In the genomic region with DNA sequence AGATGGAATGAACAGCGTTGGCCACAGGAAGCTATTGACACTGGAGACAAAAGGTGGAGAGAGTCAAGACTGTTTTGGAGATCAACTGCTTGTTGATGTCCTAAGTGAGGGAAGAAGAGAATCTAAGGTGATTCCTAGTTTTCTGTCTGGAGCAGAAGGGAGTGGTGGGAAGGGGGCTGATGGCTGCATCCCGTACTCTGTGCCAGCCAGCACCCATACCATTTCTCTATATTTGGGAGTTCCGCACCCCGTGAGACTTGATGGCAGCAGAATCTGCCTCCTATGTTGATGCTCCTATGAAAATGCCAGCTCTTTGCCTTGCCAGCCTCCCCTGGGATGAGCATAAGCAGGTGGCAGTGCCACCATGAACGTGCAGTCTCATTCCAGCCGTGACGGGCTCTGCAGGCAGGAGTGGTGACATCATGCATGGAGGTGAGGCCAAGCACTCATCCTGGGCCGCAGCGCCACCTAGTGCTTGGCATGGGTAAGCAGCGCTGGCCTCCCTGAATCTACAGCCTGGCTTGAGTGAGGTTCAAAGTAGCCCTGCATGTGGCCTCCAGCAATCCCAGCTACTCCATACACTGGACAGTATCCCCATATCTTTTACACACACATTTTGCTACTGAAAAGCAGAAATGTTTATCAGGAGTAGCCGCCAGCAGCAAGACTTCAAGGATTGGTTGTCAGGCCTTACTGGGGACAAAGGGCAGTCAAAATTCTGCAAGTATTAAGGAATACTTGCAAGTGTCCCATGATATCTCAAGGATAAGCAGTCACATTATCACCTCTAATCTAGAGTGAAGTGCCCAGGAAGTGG, we compare ENCODE assay signal across 8 cellular contexts.
A peak's percentile ranks its signal among the peaks of the same experiment; 100 is the strongest.
DNase-seq lines count a peak whose midpoint lies in the region; ATAC-seq lines count a peak whose summit lies in the region.

No MANE protein-coding gene starts in this region.

- peak; percentile 90 for DNase-seq in AG20443 (ENCODE audit: low spot score)
- peak; percentile 87 for DNase-seq in NCI-H345 treated with DMSO at 0.1 percent for 48 hours (lab: John Stamatoyannopoulos, UW; ENCODE audit: unreplicated experiment)
- DNase-seq in activated CD4-positive, alpha-beta T cell treated with anti-CD3 and anti-CD28 coated beads for 1 hour: peak; percentile 58
- peak; percentile 83 for DNase-seq in cerebellar cortex (ENCODE audit: low spot score)
- peak; percentile 95 for DNase-seq in left kidney (ENCODE audit: low read depth, low spot score)
- DNase-seq in stimulated activated CD4-positive, alpha-beta T cell treated with anti-CD3 and anti-CD28 coated beads, Interleukin-2, amount 100 ng/mL, for 4 hours (ENCODE audit: low read depth): peak; percentile 62

- ATAC-seq in GM19025 (IDR thresholded peaks at IDR 0.05; ENCODE audit: low read depth, unreplicated experiment) (peak; percentile 96), HG03378 (IDR thresholded peaks at IDR 0.05; ENCODE audit: unreplicated experiment) (peak; percentile 90)

Comparison
In these comparisons a context has a peak if more than half of its experiments do, and no peak if none do; other contexts are left out.
1. Peak in every context shown above with its lines: DNase-seq and ATAC-seq.